19 cellular contexts compared by ENCODE assay signal in the genomic region with DNA sequence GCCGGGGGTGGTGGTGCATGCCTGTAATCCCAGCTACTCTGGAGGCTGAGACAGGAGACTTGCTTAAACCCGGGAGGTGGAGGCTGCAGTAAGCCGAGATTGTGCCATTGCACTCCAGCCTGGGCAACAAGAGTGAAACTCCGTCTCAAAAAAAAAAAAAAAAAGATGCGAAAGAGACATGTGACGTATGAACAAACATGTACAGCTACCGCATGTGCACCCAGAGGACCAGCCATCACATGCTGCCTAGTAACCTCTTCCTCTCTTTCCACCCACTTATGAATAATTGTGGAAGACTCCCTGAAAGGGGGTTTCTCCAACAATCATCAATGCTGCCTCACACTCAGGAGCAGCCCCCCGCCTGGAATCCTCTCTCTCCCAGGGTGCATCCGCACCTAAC.
"Had no signal": no experiment of that assay in that cellular context is flagged by ENCODE, and none has a peak within 500 bp of the region (broad histone marks: within the 10 kb centered on the region; RNA-seq: fewer than 3 reads in every experiment).

No MANE protein-coding gene starts in this region.

- H3K4me3 ChIP-seq: ascending aorta, colonic mucosa, left ventricle myocardium inferior, smooth muscle cell, transverse colon had no signal

- H3K4me3 Mint-ChIP-seq: activated CD4-positive, alpha-beta T cell treated with anti-CD3 and anti-CD28 coated beads, Interleukin-2, amount 10 ng/mL, durations not matched to agents 24 days and 14 days; activated CD8-positive, alpha-beta T cell treated with anti-CD3 and anti-CD28 coated beads for 36 hours; activated naive CD4-positive, alpha-beta T cell treated with anti-CD3 and anti-CD28 coated beads, Interleukin-2, amount 50 U/mL, for 24 hours; central memory CD8-positive, alpha-beta T cell; T-cell had no signal

- H3K9me3 ChIP-seq: ascending aorta, colonic mucosa, left ventricle myocardium inferior, pancreas, transverse colon had no signal

- DNase-seq: activated CD4-positive, alpha-beta T cell treated with anti-CD3 and anti-CD28 coated beads, Interleukin-2, amount 10 ng/mL, durations not matched to agents 24 days and 14 days; activated CD8-positive, alpha-beta T cell treated with anti-CD3 and anti-CD28 coated beads for 36 hours; activated gamma-delta T cell; activated T-cell treated with anti-CD3 and anti-CD28 coated beads, Interleukin-2, amount 50 U/mL, for 48 hours; colonic mucosa; foreskin melanocyte; left ventricle myocardium inferior; mammary epithelial cell; stimulated activated CD4-positive, alpha-beta T cell treated with anti-CD3 and anti-CD28 coated beads, Interleukin-4, amount 100 ng/mL, for 24 hours; stimulated activated naive CD4-positive, alpha-beta T cell treated with Interleukin-2 at 50 U/mL for 16 hours; T-cell; T-helper 9 cell; transverse colon had no signal

- H3K27ac ChIP-seq: ascending aorta, colonic mucosa, left ventricle myocardium inferior, pancreas, transverse colon had no signal

- H3K4me2 ChIP-seq: smooth muscle cell had no signal

- FAIRE-seq: pancreas had no signal

- H3K4me1 Mint-ChIP-seq: activated CD4-positive, alpha-beta T cell treated with anti-CD3 and anti-CD28 coated beads, Interleukin-2, amount 10 ng/mL, durations not matched to agents 24 days and 14 days; activated naive CD4-positive, alpha-beta T cell treated with anti-CD3 and anti-CD28 coated beads, Interleukin-2, amount 50 U/mL, for 24 hours; central memory CD8-positive, alpha-beta T cell had no signal

- H3K4me1 ChIP-seq: ascending aorta had no signal

- H3K36me3 Mint-ChIP-seq: activated naive CD4-positive, alpha-beta T cell treated with anti-CD3 and anti-CD28 coated beads, Interleukin-2, amount 50 U/mL, for 24 hours; T-cell had no signal

- ATAC-seq: activated CD8-positive, alpha-beta T cell treated with anti-CD3 and anti-CD28 coated beads for 36 hours; pancreas; sciatic nerve; T-cell had no signal

- H3K27me3 ChIP-seq: ascending aorta, colonic mucosa, pancreas, transverse colon had no signal

- H3K27ac Mint-ChIP-seq: activated CD4-positive, alpha-beta T cell treated with anti-CD3 and anti-CD28 coated beads, Interleukin-2, amount 10 ng/mL, durations not matched to agents 24 days and 14 days; activated CD8-positive, alpha-beta T cell treated with anti-CD3 and anti-CD28 coated beads for 36 hours; activated naive CD4-positive, alpha-beta T cell treated with anti-CD3 and anti-CD28 coated beads, Interleukin-2, amount 50 U/mL, for 24 hours; T-cell had no signal

- H3K27me3 Mint-ChIP-seq: activated CD4-positive, alpha-beta T cell treated with anti-CD3 and anti-CD28 coated beads, Interleukin-2, amount 10 ng/mL, durations not matched to agents 24 days and 14 days; activated CD8-positive, alpha-beta T cell treated with anti-CD3 and anti-CD28 coated beads for 36 hours; activated naive CD4-positive, alpha-beta T cell treated with anti-CD3 and anti-CD28 coated beads, Interleukin-2, amount 50 U/mL, for 24 hours; central memory CD8-positive, alpha-beta T cell; T-cell had no signal

- H3K36me3 ChIP-seq: ascending aorta, colonic mucosa, left ventricle myocardium inferior, pancreas, transverse colon had no signal

- H3K9me3 Mint-ChIP-seq: activated CD4-positive, alpha-beta T cell treated with anti-CD3 and anti-CD28 coated beads, Interleukin-2, amount 10 ng/mL, durations not matched to agents 24 days and 14 days; activated CD8-positive, alpha-beta T cell treated with anti-CD3 and anti-CD28 coated beads for 36 hours; activated naive CD4-positive, alpha-beta T cell treated with anti-CD3 and anti-CD28 coated beads, Interleukin-2, amount 50 U/mL, for 24 hours; central memory CD8-positive, alpha-beta T cell; T-cell had no signal
